9 cellular contexts compared by ENCODE assay signal in the genomic region with DNA sequence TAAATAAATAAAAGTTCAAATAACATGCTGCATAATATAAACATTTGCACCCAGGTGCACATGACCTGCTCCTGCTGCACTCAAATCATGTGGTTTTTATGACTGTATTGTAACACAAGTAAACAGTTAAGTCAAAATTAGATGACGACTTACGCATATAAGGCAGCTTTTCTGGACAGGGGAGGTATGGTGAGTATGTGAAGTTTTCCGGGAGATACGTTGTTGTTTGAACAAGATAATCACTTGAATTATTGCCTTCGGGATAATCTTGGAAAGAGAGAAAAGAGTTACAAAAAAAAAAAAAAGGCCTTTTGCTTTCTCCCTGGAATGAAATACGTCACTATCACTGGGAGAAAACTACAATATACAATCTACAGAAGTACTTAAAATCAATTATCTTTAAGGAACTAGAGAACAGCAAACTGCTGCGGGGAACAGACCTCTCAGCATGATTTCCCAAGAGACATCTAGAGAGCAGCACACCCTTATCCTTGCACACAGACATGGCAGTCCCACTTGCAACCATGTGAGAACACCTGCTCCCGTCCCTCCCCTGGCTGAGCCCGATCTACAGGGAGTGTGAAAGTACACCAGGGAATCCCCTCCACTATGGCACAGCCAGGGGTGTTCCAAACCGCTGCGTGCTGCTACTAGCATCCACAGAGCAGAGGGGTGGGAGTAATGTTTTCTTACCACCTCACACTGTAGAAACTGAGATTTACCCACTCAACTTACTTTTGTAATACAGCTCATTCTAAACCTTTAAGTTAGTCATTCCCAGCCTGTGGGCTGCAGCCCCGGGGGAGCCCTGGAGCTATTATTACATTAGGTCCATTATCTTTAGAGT. TPM values are rescaled to one million over a fixed set of nuclear protein-coding genes. Genes with fewer than 3 reads are reported as not detected.
DNase-seq lines count a peak whose midpoint lies in the region; ATAC-seq and TF ChIP-seq lines count a peak whose summit lies in the region.
"Had no signal": no experiment of that assay in that cellular context is flagged by ENCODE, and none has a peak within 500 bp of the region (broad histone marks: within the 10 kb centered on the region; RNA-seq: fewer than 3 reads in every experiment).

No MANE protein-coding gene starts in this region.

- peaks cover 1% of the 10 kb centered on the region for H3K36me3 Mint-ChIP-seq in T-helper 17 cell (ENCODE audit: low read depth)
- H3K36me3 Mint-ChIP-seq in CD4-positive, alpha-beta T cell (ENCODE audit: low read depth): no peaks in the 10 kb centered on the region

- H3K4me3 Mint-ChIP-seq in T-helper 17 cell: peak overlapping the region; percentile 28
- H3K4me3 Mint-ChIP-seq in CD4-positive, alpha-beta T cell: no peak overlapping the region

- POLR2A ChIA-PET in CD4-positive, alpha-beta T cell (lab: Charles Lee): interaction anchor here (0.7 kb wide), 1 partner anchor 21 kb away, joined by 3 read pairs; no protein-coding TSS in a partner anchor

- H3K4me1 Mint-ChIP-seq in T-helper 17 cell: peaks cover 7% of the 10 kb centered on the region
- H3K4me1 Mint-ChIP-seq in CD4-positive, alpha-beta T cell (ENCODE audit: low read depth): no peaks in the 10 kb centered on the region

- H3K27ac ChIP-seq in CD4-positive, alpha-beta T cell (ENCODE audit: low read depth, low read length): no peak overlapping the region
- H3K27ac ChIP-seq: neutrophil had no signal

- intact Hi-C loops in CD4-positive, alpha-beta T cell (cut with DNase I, micrococcal nuclease): no loop called here

- no peaks in the 10 kb centered on the region for H3K9me3 ChIP-seq in T-helper 17 cell (ENCODE audit: control insufficient read depth, low read length, poor library complexity, severe bottlenecking)
- no peaks in the 10 kb centered on the region for H3K9me3 ChIP-seq in CD4-positive, alpha-beta T cell (ENCODE audit: control insufficient read depth, low read length)
- H3K9me3 ChIP-seq: neutrophil had no signal

- no peak for TF ChIP-seq CTCF in CD4-positive, alpha-beta T cell (IDR thresholded peaks at IDR 0.05)

- DNase-seq in DMS153 treated with DMSO at 0.1 percent for 48 hours (lab: John Stamatoyannopoulos, UW; ENCODE audit: unreplicated experiment): peak; percentile 57
- DNase-seq in T-helper 17 cell: no peak
- DNase-seq in stimulated activated CD4-positive, alpha-beta T cell treated with anti-CD3 and anti-CD28 coated beads, Interleukin-15, amount 100 ng/mL, for 48 hours (ENCODE audit: low read depth in 2 of 2): peak; percentile 20 to 24
- no peak for DNase-seq in foreskin melanocyte
- no peak for DNase-seq in CD4-positive, alpha-beta T cell
- DNase-seq in activated gamma-delta T cell treated with Interleukin-2 at 50 U/mL for 16 hours: no peak

- H3K27me3 ChIP-seq in CD4-positive, alpha-beta T cell (ENCODE audit: control insufficient read depth, insufficient read depth, low read length): peaks cover 4% of the 10 kb centered on the region
- H3K27me3 ChIP-seq: neutrophil had no signal

- CTCF ChIA-PET in CD4-positive, alpha-beta T cell (lab: Charles Lee): no interaction called here

- no peak overlapping the region for H3K27ac Mint-ChIP-seq in T-helper 17 cell
- H3K27ac Mint-ChIP-seq in CD4-positive, alpha-beta T cell: no peak overlapping the region

- H3K27me3 Mint-ChIP-seq in T-helper 17 cell: peaks cover 29% of the 10 kb centered on the region
- H3K27me3 Mint-ChIP-seq in CD4-positive, alpha-beta T cell: peaks cover 5% of the 10 kb centered on the region

- ATAC-seq in GM19452 (IDR thresholded peaks at IDR 0.05; ENCODE audit: unreplicated experiment): peak; percentile 80
- peak; percentile 77 for ATAC-seq in HG03354 (IDR thresholded peaks at IDR 0.05; ENCODE audit: poor library complexity, severe bottlenecking, unreplicated experiment)
- ATAC-seq in T-helper 17 cell: peak; percentile 37
- no peak for ATAC-seq in CD4-positive, alpha-beta T cell (ENCODE audit: poor library complexity)

- no peaks in the 10 kb centered on the region for H3K9me3 Mint-ChIP-seq in CD4-positive, alpha-beta T cell

RNA-seq across cellular contexts. Expression of a gene that starts 26.3 kb away (rescaled TPM):
- 1 to 10 TPM in 1 of 2 donors, under 1 TPM in 1; 0.10 to 2.3 TPM for total RNA-seq in T-helper 17 cell
- total RNA-seq in CD4-positive, alpha-beta T cell: under 1 TPM in 1 of 2 experiments, not detected in 1; 0.75 TPM

Comparison
In these comparisons a context has a peak if more than half of its experiments do, and no peak if none do; other contexts are left out.
1. DNase-seq: peak in DMS153 treated with DMSO at 0.1 percent for 48 hours (single experiment) and stimulated activated CD4-positive, alpha-beta T cell treated with anti-CD3 and anti-CD28 coated beads, Interleukin-15, amount 100 ng/mL, for 48 hours (2 of 2); none in T-helper 17 cell (0 of 3), foreskin melanocyte (single experiment), CD4-positive, alpha-beta T cell (0 of 10) and activated gamma-delta T cell treated with Interleukin-2 at 50 U/mL for 16 hours (single experiment).